ENCODE assay signal across 1 cellular context in the genomic region with DNA sequence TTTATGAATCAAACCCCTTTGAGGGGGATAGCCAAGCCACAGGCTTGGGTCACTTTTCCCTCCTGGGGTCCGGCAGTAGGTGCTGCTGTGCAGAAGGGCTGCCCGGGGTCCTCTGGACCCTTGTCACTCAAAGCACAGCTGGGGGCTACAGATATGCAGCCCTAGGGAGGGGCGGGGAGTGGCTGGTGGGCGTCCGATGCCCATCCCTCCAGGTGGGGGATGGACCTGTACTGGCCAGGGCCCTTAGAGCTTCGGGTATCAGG.
TF ChIP-seq lines count a peak whose summit lies in the region.

No MANE protein-coding gene starts in this region.

TF ChIP-seq in H1, 55 proteins besides CTCF, POLR2A, EP300 and RAD21:
- TF ChIP-seq, protein P1, sequence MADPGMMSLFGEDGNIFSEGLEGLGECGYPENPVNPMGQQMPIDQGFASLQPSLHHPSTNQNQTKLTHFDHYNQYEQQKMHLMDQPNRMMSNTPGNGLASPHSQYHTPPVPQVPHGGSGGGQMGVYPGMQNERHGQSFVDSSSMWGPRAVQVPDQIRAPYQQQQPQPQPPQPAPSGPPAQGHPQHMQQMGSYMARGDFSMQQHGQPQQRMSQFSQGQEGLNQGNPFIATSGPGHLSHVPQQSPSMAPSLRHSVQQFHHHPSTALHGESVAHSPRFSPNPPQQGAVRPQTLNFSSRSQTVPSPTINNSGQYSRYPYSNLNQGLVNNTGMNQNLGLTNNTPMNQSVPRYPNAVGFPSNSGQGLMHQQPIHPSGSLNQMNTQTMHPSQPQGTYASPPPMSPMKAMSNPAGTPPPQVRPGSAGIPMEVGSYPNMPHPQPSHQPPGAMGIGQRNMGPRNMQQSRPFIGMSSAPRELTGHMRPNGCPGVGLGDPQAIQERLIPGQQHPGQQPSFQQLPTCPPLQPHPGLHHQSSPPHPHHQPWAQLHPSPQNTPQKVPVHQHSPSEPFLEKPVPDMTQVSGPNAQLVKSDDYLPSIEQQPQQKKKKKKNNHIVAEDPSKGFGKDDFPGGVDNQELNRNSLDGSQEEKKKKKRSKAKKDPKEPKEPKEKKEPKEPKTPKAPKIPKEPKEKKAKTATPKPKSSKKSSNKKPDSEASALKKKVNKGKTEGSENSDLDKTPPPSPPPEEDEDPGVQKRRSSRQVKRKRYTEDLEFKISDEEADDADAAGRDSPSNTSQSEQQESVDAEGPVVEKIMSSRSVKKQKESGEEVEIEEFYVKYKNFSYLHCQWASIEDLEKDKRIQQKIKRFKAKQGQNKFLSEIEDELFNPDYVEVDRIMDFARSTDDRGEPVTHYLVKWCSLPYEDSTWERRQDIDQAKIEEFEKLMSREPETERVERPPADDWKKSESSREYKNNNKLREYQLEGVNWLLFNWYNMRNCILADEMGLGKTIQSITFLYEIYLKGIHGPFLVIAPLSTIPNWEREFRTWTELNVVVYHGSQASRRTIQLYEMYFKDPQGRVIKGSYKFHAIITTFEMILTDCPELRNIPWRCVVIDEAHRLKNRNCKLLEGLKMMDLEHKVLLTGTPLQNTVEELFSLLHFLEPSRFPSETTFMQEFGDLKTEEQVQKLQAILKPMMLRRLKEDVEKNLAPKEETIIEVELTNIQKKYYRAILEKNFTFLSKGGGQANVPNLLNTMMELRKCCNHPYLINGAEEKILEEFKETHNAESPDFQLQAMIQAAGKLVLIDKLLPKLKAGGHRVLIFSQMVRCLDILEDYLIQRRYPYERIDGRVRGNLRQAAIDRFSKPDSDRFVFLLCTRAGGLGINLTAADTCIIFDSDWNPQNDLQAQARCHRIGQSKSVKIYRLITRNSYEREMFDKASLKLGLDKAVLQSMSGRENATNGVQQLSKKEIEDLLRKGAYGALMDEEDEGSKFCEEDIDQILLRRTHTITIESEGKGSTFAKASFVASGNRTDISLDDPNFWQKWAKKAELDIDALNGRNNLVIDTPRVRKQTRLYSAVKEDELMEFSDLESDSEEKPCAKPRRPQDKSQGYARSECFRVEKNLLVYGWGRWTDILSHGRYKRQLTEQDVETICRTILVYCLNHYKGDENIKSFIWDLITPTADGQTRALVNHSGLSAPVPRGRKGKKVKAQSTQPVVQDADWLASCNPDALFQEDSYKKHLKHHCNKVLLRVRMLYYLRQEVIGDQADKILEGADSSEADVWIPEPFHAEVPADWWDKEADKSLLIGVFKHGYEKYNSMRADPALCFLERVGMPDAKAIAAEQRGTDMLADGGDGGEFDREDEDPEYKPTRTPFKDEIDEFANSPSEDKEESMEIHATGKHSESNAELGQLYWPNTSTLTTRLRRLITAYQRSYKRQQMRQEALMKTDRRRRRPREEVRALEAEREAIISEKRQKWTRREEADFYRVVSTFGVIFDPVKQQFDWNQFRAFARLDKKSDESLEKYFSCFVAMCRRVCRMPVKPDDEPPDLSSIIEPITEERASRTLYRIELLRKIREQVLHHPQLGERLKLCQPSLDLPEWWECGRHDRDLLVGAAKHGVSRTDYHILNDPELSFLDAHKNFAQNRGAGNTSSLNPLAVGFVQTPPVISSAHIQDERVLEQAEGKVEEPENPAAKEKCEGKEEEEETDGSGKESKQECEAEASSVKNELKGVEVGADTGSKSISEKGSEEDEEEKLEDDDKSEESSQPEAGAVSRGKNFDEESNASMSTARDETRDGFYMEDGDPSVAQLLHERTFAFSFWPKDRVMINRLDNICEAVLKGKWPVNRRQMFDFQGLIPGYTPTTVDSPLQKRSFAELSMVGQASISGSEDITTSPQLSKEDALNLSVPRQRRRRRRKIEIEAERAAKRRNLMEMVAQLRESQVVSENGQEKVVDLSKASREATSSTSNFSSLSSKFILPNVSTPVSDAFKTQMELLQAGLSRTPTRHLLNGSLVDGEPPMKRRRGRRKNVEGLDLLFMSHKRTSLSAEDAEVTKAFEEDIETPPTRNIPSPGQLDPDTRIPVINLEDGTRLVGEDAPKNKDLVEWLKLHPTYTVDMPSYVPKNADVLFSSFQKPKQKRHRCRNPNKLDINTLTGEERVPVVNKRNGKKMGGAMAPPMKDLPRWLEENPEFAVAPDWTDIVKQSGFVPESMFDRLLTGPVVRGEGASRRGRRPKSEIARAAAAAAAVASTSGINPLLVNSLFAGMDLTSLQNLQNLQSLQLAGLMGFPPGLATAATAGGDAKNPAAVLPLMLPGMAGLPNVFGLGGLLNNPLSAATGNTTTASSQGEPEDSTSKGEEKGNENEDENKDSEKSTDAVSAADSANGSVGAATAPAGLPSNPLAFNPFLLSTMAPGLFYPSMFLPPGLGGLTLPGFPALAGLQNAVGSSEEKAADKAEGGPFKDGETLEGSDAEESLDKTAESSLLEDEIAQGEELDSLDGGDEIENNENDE (IDR thresholded peaks at IDR 0.05; ENCODE audit: insufficient replicate concordance, low read length): no peak
- TF ChIP-seq CHD2 (IDR thresholded peaks at IDR 0.05; ENCODE audit: low read length) (no peak), SRF (IDR thresholded peaks at IDR 0.05; ENCODE audit: low read depth, low read length) (no peak), RFX5 (IDR thresholded peaks at IDR 0.05; ENCODE audit: borderline replicate concordance, low read depth, low read length) (no peak), CBX8 (IDR thresholded peaks at IDR 0.05; ENCODE audit: borderline replicate concordance, low read depth, low read length) (no peak), SAP30 (IDR thresholded peaks at IDR 0.05; ENCODE audit: insufficient read depth, insufficient replicate concordance, low read length) (no peak), MAFK (IDR thresholded peaks at IDR 0.05; ENCODE audit: low read depth, low read length) (no peak), GTF2F1 (IDR thresholded peaks at IDR 0.05; ENCODE audit: borderline replicate concordance, low read depth, low read length) (no peak)
- TF ChIP-seq, protein P2, sequence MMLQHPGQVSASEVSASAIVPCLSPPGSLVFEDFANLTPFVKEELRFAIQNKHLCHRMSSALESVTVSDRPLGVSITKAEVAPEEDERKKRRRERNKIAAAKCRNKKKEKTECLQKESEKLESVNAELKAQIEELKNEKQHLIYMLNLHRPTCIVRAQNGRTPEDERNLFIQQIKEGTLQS (IDR thresholded peaks at IDR 0.05; ENCODE audit: insufficient read depth, low read depth, low read length): no peak
